Comparison of ENCODE assay signal across 12 cellular contexts in the genomic region with DNA sequence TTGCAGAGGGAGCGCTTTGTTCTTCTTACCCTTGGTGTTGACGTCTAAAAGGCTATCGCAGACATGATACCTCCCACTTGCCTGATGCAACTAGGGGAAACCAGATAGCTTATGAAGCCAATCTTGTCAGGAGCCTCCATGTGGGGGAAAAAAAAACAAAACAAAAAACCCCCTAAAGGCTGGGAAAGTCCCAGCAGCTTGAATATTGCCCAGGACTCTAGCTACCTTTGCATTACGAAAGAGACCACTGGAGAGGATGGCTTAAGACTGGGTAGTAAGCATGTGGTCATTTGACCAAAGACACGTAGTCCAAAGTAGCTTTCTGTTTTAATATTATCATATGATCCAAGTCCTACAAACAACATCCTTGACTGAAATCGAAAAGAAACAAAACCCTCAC.
A peak's percentile ranks its signal among the peaks of the same experiment; 100 is the strongest.
DNase-seq lines count a peak whose midpoint lies in the region; ATAC-seq and TF ChIP-seq lines count a peak whose summit lies in the region.
"Had no signal": no experiment of that assay in that cellular context is flagged by ENCODE, and none has a peak within 500 bp of the region (broad histone marks: within the 10 kb centered on the region; RNA-seq: fewer than 3 reads in every experiment).

No MANE protein-coding gene starts in this region.

- TF ChIP-seq POLR2A in sigmoid colon (IDR thresholded peaks at IDR 0.05) = no peak

- peaks cover 17% of the 10 kb centered on the region for H3K4me1 Mint-ChIP-seq in activated T-cell treated with anti-CD3 and anti-CD28 coated beads, Interleukin-2, amount 50 U/mL, for 72 hours (ENCODE audit: low read depth)
- peaks cover 74% of the 10 kb centered on the region for H3K4me1 Mint-ChIP-seq in nephron progenitor cell
- H3K4me1 Mint-ChIP-seq: naive B cell had no signal

- peak overlapping the region; percentile 25 for H3K27ac Mint-ChIP-seq in activated T-cell treated with anti-CD3 and anti-CD28 coated beads, Interleukin-2, amount 50 U/mL, for 72 hours
- H3K27ac Mint-ChIP-seq in nephron progenitor cell = peak overlapping the region; percentile 2
- H3K27ac Mint-ChIP-seq: IgD-negative memory B cell, naive B cell had no signal

- TF ChIP-seq EP300 in sigmoid colon (IDR thresholded peaks at IDR 0.05) = no peak

- no peaks in the 10 kb centered on the region for H3K9me3 ChIP-seq in sigmoid colon

- peak; percentile 15 to 35 for DNase-seq in activated T-cell treated with anti-CD3 and anti-CD28 coated beads, Interleukin-2, amount 50 U/mL, for 72 hours
- DNase-seq in activated T-cell treated with anti-CD3 and anti-CD28 coated beads, Interleukin-2, amount 50 U/mL, for 1 hour = no peak
- no peak for DNase-seq in nephron progenitor cell
- DNase-seq in DMS53 treated with DMSO at 0.1 percent for 48 hours (lab: John Stamatoyannopoulos, UW; ENCODE audit: unreplicated experiment) = no peak
- no peak for DNase-seq in sigmoid colon
- no peak for DNase-seq in HUDEP-2 (lab: John Stamatoyannopoulos, UW; ENCODE audit: unreplicated experiment in 76 of 76)
- DNase-seq: activated CD4-positive, alpha-beta T cell treated with anti-CD3 and anti-CD28 coated beads, Interleukin-2, amount 50 U/mL, for 4 hours; naive B cell; SW 1271 had no signal

- H3K4me3 ChIP-seq in sigmoid colon = no peak overlapping the region

- H3K4me1 ChIP-seq in sigmoid colon = no peaks in the 10 kb centered on the region

- H3K36me3 Mint-ChIP-seq in activated T-cell treated with anti-CD3 and anti-CD28 coated beads, Interleukin-2, amount 50 U/mL, for 72 hours (ENCODE audit: insufficient read depth in 2 of 2) = no peaks in the 10 kb centered on the region
- no peaks in the 10 kb centered on the region for H3K36me3 Mint-ChIP-seq in nephron progenitor cell (ENCODE audit: low read depth)
- H3K36me3 Mint-ChIP-seq: IgD-negative memory B cell, naive B cell had no signal

- H3K27me3 ChIP-seq in sigmoid colon = no peaks in the 10 kb centered on the region

- H3K27ac ChIP-seq in sigmoid colon = no peak overlapping the region

- TF ChIP-seq CTCF in nephron progenitor cell (IDR thresholded peaks at IDR 0.05) (no peak), sigmoid colon (IDR thresholded peaks at IDR 0.05) (no peak)

- H3K9me3 Mint-ChIP-seq in activated T-cell treated with anti-CD3 and anti-CD28 coated beads, Interleukin-2, amount 50 U/mL, for 72 hours = peaks cover 0 to 3% of the 10 kb centered on the region in 2 donors
- no peaks in the 10 kb centered on the region for H3K9me3 Mint-ChIP-seq in nephron progenitor cell

- 65 to 84% methylated on average over 6 of the region's 6 CpGs for WGBS in sigmoid colon, 2 donors

- H3K36me3 ChIP-seq in sigmoid colon = no peaks in the 10 kb centered on the region

- H3K27me3 Mint-ChIP-seq in activated T-cell treated with anti-CD3 and anti-CD28 coated beads, Interleukin-2, amount 50 U/mL, for 72 hours (ENCODE audit: low read depth) = no peaks in the 10 kb centered on the region
- H3K27me3 Mint-ChIP-seq in nephron progenitor cell (ENCODE audit: low read depth, poor library complexity) = no peaks in the 10 kb centered on the region
- H3K27me3 Mint-ChIP-seq: IgD-negative memory B cell, naive B cell had no signal

- intact Hi-C loops in sigmoid colon (cut with DNase I) = no loop called here

- H3K4me3 Mint-ChIP-seq in activated T-cell treated with anti-CD3 and anti-CD28 coated beads, Interleukin-2, amount 50 U/mL, for 72 hours = peak overlapping the region; percentile 4 to 35
- H3K4me3 Mint-ChIP-seq in nephron progenitor cell = no peak overlapping the region
- H3K4me3 Mint-ChIP-seq: naive B cell had no signal

- ATAC-seq in activated T-cell treated with anti-CD3 and anti-CD28 coated beads, Interleukin-2, amount 50 U/mL, for 72 hours (replicated peaks in 1 of 2) = peak; percentile 86
- ATAC-seq in HG02571 (IDR thresholded peaks at IDR 0.05; ENCODE audit: unreplicated experiment) (peak; percentile 83), HG03442 (IDR thresholded peaks at IDR 0.05; ENCODE audit: unreplicated experiment) (peak; percentile 86)

Comparison
In these comparisons a context has a peak if more than half of its experiments do, and no peak if none do; other contexts are left out.
1. DNase-seq: peak in activated T-cell treated with anti-CD3 and anti-CD28 coated beads, Interleukin-2, amount 50 U/mL, for 72 hours (2 of 2); none in activated T-cell treated with anti-CD3 and anti-CD28 coated beads, Interleukin-2, amount 50 U/mL, for 1 hour (single experiment), nephron progenitor cell (single experiment), DMS53 treated with DMSO at 0.1 percent for 48 hours (single experiment), sigmoid colon (single experiment) and HUDEP-2 (0 of 76).
2. Peak in every context shown above with its lines, with median percentiles within 50 percentile points of each other: ATAC-seq.